ENCODE assay signal across 12 cellular contexts in genomic region chr12:19181666-19182426, GRCh38. TPM values are rescaled to one million over a fixed set of nuclear protein-coding genes. Genes with fewer than 3 reads are reported as not detected.
DNase-seq lines count a peak whose midpoint lies in the region; ATAC-seq and TF ChIP-seq lines count a peak whose summit lies in the region.
"Had no signal": no experiment of that assay in that cellular context is flagged by ENCODE, and none has a peak within 500 bp of the region (broad histone marks: within the 10 kb centered on the region; RNA-seq: fewer than 3 reads in every experiment).

No MANE protein-coding gene starts in this region.

- TF ChIP-seq CTCF in HFFc6 (IDR thresholded peaks at IDR 0.05) (peak; percentile 72), liver (IDR thresholded peaks at IDR 0.05; ENCODE audit: low read depth, low read length, missing input control) (no peak)

- no peak overlapping the region for H3K27ac ChIP-seq in liver (ENCODE audit: low read depth in 1 of 2, low read length in 2 of 2)
- H3K27ac ChIP-seq: Peyer's patch, skin epidermis had no signal

- CTCF ChIA-PET in activated naive CD4-positive, alpha-beta T cell treated with anti-CD3 and anti-CD28 coated beads for 36 hours (lab: Charles Lee), result interaction anchor here (1.1 kb wide), 1 partner anchor 23 kb away, joined by 3 read pairs; no protein-coding TSS in a partner anchor

- no peaks in the 10 kb centered on the region for H3K9me3 ChIP-seq in liver (ENCODE audit: control insufficient read depth in 4 of 4, low read length in 3 of 4)
- H3K9me3 ChIP-seq: Peyer's patch had no signal

- H3K36me3 ChIP-seq in liver (ENCODE audit: control insufficient read depth in 4 of 4, insufficient read depth in 3 of 4, low read depth in 1 of 4, low read length in 3 of 4), result no peaks in the 10 kb centered on the region
- H3K36me3 ChIP-seq: Peyer's patch had no signal

- 89% methylated on average over 8 of the region's 8 CpGs for WGBS in liver

- intact Hi-C loops in activated naive CD4-positive, alpha-beta T cell treated with anti-CD3 and anti-CD28 coated beads for 36 hours (cut with micrococcal nuclease), result loop anchor here (5.0 to 10.0 kb wide), 2 partner anchors 105 to 463 kb away; no protein-coding TSS in a partner anchor

- H3K27ac Mint-ChIP-seq in HFFc6, result no peak overlapping the region
- no peak overlapping the region for H3K27ac Mint-ChIP-seq in activated naive CD4-positive, alpha-beta T cell treated with anti-CD3 and anti-CD28 coated beads for 36 hours
- H3K27ac Mint-ChIP-seq: activated naive CD8-positive, alpha-beta T cell had no signal

- H3K4me1 ChIP-seq in liver (ENCODE audit: control insufficient read depth in 4 of 4, insufficient read depth in 4 of 4, low read length in 3 of 4), result peaks cover 0 to 10% (median 6%) of the 10 kb centered on the region in 4 donors
- H3K4me1 ChIP-seq: Peyer's patch had no signal

- no peaks in the 10 kb centered on the region for H3K36me3 Mint-ChIP-seq in HFFc6 (ENCODE audit: low read depth)
- H3K36me3 Mint-ChIP-seq in activated naive CD4-positive, alpha-beta T cell treated with anti-CD3 and anti-CD28 coated beads for 36 hours (ENCODE audit: low read depth), result no peaks in the 10 kb centered on the region
- H3K36me3 Mint-ChIP-seq: activated naive CD8-positive, alpha-beta T cell had no signal

- no peaks in the 10 kb centered on the region for H3K27me3 ChIP-seq in liver (ENCODE audit: control insufficient read depth in 4 of 4, insufficient read depth in 4 of 4, low read length in 3 of 4)
- H3K27me3 ChIP-seq: Peyer's patch had no signal

- TF ChIP-seq RAD21 in liver (IDR thresholded peaks at IDR 0.05), result peak; percentile 46 to 50

- no peak overlapping the region for H3K4me3 ChIP-seq in liver (ENCODE audit: low read depth in 1 of 3, low read length in 3 of 3)
- H3K4me3 ChIP-seq: Peyer's patch, skin epidermis had no signal

- H3K4me3 Mint-ChIP-seq in HFFc6, result peak overlapping the region; percentile 2; the same call in 1 of the 2 replicates
- H3K4me3 Mint-ChIP-seq in activated naive CD4-positive, alpha-beta T cell treated with anti-CD3 and anti-CD28 coated beads for 36 hours, result no peak overlapping the region
- H3K4me3 Mint-ChIP-seq: activated naive CD8-positive, alpha-beta T cell had no signal

- H3K4me1 Mint-ChIP-seq in HFFc6 (ENCODE audit: low read depth), result peaks cover 66% of the 10 kb centered on the region
- H3K4me1 Mint-ChIP-seq in activated naive CD4-positive, alpha-beta T cell treated with anti-CD3 and anti-CD28 coated beads for 36 hours (ENCODE audit: low read depth), result no peaks in the 10 kb centered on the region

- no peak for ATAC-seq in HG03469 (IDR thresholded peaks at IDR 0.05; ENCODE audit: unreplicated experiment)
- ATAC-seq: activated CD4-positive, CD25-positive, alpha-beta regulatory T cell treated with anti-CD3 and anti-CD28 coated beads, Interleukin-2, amount 50 U/mL, for 24 hours had no signal

- no peaks in the 10 kb centered on the region for H3K9me3 Mint-ChIP-seq in HFFc6
- H3K9me3 Mint-ChIP-seq in activated naive CD4-positive, alpha-beta T cell treated with anti-CD3 and anti-CD28 coated beads for 36 hours, result no peaks in the 10 kb centered on the region

- no peaks in the 10 kb centered on the region for H3K27me3 Mint-ChIP-seq in HFFc6 (ENCODE audit: insufficient read depth)
- H3K27me3 Mint-ChIP-seq in activated naive CD4-positive, alpha-beta T cell treated with anti-CD3 and anti-CD28 coated beads for 36 hours (ENCODE audit: low read depth), result no peaks in the 10 kb centered on the region

- H3K9ac ChIP-seq in liver (ENCODE audit: low read depth in 1 of 2, low read length in 2 of 2), result no peak overlapping the region

- peak; percentile 45 for DNase-seq in CD1c-positive myeloid dendritic cell (ENCODE audit: extremely low spot score)
- DNase-seq in HFFc6, result no peak
- DNase-seq in amniotic epithelial cell (ENCODE audit: low read depth), result peak; percentile 18
- no peak for DNase-seq in SHP77 (lab: John Stamatoyannopoulos, UW)
- DNase-seq in activated CD4-positive, CD25-positive, alpha-beta regulatory T cell treated with anti-CD3 and anti-CD28 coated beads, Interleukin-2, amount 50 U/mL, for 72 hours, result no peak
- DNase-seq in activated naive CD4-positive, alpha-beta T cell treated with anti-CD3 and anti-CD28 coated beads for 36 hours, result no peak
- DNase-seq: Peyer's patch had no signal

TF ChIP-seq in liver, 16 proteins besides CTCF, POLR2A, EP300 and RAD21:
- TF ChIP-seq HNF4G (IDR thresholded peaks at IDR 0.05) (no peak), ZBTB33 (IDR thresholded peaks at IDR 0.05) (no peak), YY1 (IDR thresholded peaks at IDR 0.05) (no peak), ATF3 (IDR thresholded peaks at IDR 0.05) (no peak), SP1 (IDR thresholded peaks at IDR 0.05) (no peak), RXRA (IDR thresholded peaks at IDR 0.05) (no peak), MAX (IDR thresholded peaks at IDR 0.05) (no peak), GABPA (IDR thresholded peaks at IDR 0.05 in 1 of 2, conservative IDR thresholded peaks at IDR 0.05 in 1 of 2) (no peak)

RNA-seq across cellular contexts. Expression of gene PLEKHA5, which starts 52.3 kb away (rescaled TPM):
- 10 to 100 TPM; 15.7 to 22.6 (median 18.6) TPM for total RNA-seq in HFFc6 (2021; fragmentation: NEBNext Ultra II Directional; extraction: Animal tissue kit (Norgen Biotek cat#: 25700))
- total RNA-seq in liver, result 10 to 100 TPM in 1 of 2 donors, 1 to 10 TPM in 1; 9.7 to 23.8 TPM
- polyA plus RNA-seq in liver, result 10 to 100 TPM in 1 of 2 donors, 1 to 10 TPM in 1; 4.6 to 25.5 TPM
- under 1 TPM; 0.69 to 0.81 TPM for total RNA-seq in activated naive CD4-positive, alpha-beta T cell treated with anti-CD3 and anti-CD28 coated beads for 36 hours

Comparison
In these comparisons a context has a peak if more than half of its experiments do, and no peak if none do; other contexts are left out.
1. DNase-seq: peak in CD1c-positive myeloid dendritic cell (single experiment) and amniotic epithelial cell (single experiment); none in HFFc6 (single experiment), SHP77 (0 of 2), activated CD4-positive, CD25-positive, alpha-beta regulatory T cell treated with anti-CD3 and anti-CD28 coated beads, Interleukin-2, amount 50 U/mL, for 72 hours (single experiment) and activated naive CD4-positive, alpha-beta T cell treated with anti-CD3 and anti-CD28 coated beads for 36 hours (single experiment).
2. RNA of gene PLEKHA5, which starts 52.3 kb away (total RNA-seq): 9.7 to 23.8 TPM in liver and 15.7 to 22.6 TPM in HFFc6; 0.69 to 0.81 TPM in activated naive CD4-positive, alpha-beta T cell treated with anti-CD3 and anti-CD28 coated beads for 36 hours; every median in the first group is over 4 times any median in the second.